1 cellular context compared by ENCODE assay signal in genomic region chr21:45472445-45473365, GRCh38.
A peak's percentile ranks its signal among the peaks of the same experiment; 100 is the strongest.
TF ChIP-seq lines count a peak whose summit lies in the region.

No MANE protein-coding gene starts in this region.

TF ChIP-seq in HepG2, 621 proteins besides CTCF, POLR2A, EP300 and RAD21 (continued from another document):
- TF ChIP-seq, protein P1, sequence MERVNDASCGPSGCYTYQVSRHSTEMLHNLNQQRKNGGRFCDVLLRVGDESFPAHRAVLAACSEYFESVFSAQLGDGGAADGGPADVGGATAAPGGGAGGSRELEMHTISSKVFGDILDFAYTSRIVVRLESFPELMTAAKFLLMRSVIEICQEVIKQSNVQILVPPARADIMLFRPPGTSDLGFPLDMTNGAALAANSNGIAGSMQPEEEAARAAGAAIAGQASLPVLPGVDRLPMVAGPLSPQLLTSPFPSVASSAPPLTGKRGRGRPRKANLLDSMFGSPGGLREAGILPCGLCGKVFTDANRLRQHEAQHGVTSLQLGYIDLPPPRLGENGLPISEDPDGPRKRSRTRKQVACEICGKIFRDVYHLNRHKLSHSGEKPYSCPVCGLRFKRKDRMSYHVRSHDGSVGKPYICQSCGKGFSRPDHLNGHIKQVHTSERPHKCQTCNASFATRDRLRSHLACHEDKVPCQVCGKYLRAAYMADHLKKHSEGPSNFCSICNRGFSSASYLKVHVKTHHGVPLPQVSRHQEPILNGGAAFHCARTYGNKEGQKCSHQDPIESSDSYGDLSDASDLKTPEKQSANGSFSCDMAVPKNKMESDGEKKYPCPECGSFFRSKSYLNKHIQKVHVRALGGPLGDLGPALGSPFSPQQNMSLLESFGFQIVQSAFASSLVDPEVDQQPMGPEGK (CRISPR knock-in tag; IDR thresholded peaks at IDR 0.05): peak; percentile 99
- TF ChIP-seq ZNF850 (CRISPR knock-in tag; conservative IDR thresholded peaks at IDR 0.05) (no peak), AFF4 (CRISPR knock-in tag; IDR thresholded peaks at IDR 0.05) (no peak), HIC2 (CRISPR knock-in tag; IDR thresholded peaks at IDR 0.05; ENCODE audit: low read depth) (peak; percentile 68; the same call in 1 of the 2 replicates), ZBTB1 (CRISPR knock-in tag; IDR thresholded peaks at IDR 0.05; ENCODE audit: borderline replicate concordance) (no peak), MXI1 (IDR thresholded peaks at IDR 0.05; ENCODE audit: borderline replicate concordance, low read depth, low read length) (peak; percentile 17; the same call in 1 of the 3 replicates), ZNF160 (CRISPR knock-in tag; IDR thresholded peaks at IDR 0.05) (0 out of 2 replicates have a peak, but pooled peaks have one; percentile 13), PITX1 (CRISPR knock-in tag; IDR thresholded peaks at IDR 0.05) (peak; percentile 67), ZNF530 (CRISPR knock-in tag; IDR thresholded peaks at IDR 0.05; ENCODE audit: low read depth) (no peak), ZNF543 (CRISPR knock-in tag; IDR thresholded peaks at IDR 0.05) (peak; percentile 2; the same call in 1 of the 2 replicates), ZNF383 (CRISPR knock-in tag; IDR thresholded peaks at IDR 0.05; ENCODE audit: borderline replicate concordance) (no peak), ZNF484 (CRISPR knock-in tag; IDR thresholded peaks at IDR 0.05; ENCODE audit: borderline replicate concordance, low read depth) (no peak), SP4 (CRISPR knock-in tag; IDR thresholded peaks at IDR 0.05) (no peak)
- TF ChIP-seq, protein P2, sequence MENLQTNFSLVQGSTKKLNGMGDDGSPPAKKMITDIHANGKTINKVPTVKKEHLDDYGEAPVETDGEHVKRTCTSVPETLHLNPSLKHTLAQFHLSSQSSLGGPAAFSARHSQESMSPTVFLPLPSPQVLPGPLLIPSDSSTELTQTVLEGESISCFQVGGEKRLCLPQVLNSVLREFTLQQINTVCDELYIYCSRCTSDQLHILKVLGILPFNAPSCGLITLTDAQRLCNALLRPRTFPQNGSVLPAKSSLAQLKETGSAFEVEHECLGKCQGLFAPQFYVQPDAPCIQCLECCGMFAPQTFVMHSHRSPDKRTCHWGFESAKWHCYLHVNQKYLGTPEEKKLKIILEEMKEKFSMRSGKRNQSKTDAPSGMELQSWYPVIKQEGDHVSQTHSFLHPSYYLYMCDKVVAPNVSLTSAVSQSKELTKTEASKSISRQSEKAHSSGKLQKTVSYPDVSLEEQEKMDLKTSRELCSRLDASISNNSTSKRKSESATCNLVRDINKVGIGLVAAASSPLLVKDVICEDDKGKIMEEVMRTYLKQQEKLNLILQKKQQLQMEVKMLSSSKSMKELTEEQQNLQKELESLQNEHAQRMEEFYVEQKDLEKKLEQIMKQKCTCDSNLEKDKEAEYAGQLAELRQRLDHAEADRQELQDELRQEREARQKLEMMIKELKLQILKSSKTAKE (CRISPR knock-in tag; IDR thresholded peaks at IDR 0.05; ENCODE audit: borderline replicate concordance): peak; percentile 57; the same call in 1 of the 2 replicates
- TF ChIP-seq, protein P3, sequence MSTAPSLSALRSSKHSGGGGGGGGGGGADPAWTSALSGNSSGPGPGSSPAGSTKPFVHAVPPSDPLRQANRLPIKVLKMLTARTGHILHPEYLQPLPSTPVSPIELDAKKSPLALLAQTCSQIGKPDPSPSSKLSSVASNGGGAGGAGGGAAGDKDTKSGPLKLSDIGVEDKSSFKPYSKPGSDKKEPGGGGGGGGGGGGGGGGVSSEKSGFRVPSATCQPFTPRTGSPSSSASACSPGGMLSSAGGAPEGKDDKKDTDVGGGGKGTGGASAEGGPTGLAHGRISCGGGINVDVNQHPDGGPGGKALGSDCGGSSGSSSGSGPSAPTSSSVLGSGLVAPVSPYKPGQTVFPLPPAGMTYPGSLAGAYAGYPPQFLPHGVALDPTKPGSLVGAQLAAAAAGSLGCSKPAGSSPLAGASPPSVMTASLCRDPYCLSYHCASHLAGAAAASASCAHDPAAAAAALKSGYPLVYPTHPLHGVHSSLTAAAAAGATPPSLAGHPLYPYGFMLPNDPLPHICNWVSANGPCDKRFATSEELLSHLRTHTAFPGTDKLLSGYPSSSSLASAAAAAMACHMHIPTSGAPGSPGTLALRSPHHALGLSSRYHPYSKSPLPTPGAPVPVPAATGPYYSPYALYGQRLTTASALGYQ (CRISPR knock-in tag; IDR thresholded peaks at IDR 0.05): 0 out of 2 replicates have a peak, but pooled peaks have one; percentile 39
